Comparison of ENCODE assay signal across 14 cellular contexts in genomic region chr11:119533462-119533861, GRCh38.
DNase-seq lines count a peak whose midpoint lies in the region; ATAC-seq, FAIRE-seq and TF ChIP-seq lines count a peak whose summit lies in the region.
"Had no signal": no experiment of that assay in that cellular context is flagged by ENCODE, and none has a peak within 500 bp of the region (broad histone marks: within the 10 kb centered on the region; RNA-seq: fewer than 3 reads in every experiment).

No MANE protein-coding gene starts in this region.

- H3K36me3 Mint-ChIP-seq in neural progenitor cell, result no peaks in the 10 kb centered on the region
- H3K36me3 Mint-ChIP-seq in endothelial cell (ENCODE audit: low read depth, unreplicated experiment), result no peaks in the 10 kb centered on the region

- H3K79me2 ChIP-seq in GM12878 (ENCODE audit: control insufficient read depth, insufficient read depth, low read length) (no peaks in the 10 kb centered on the region), neural progenitor cell (ENCODE audit: low read depth) (no peaks in the 10 kb centered on the region)

- peak; percentile 8; the same call in 2 of the 3 replicates for ATAC-seq in GM12878
- no peak for ATAC-seq in HG03280 (IDR thresholded peaks at IDR 0.05; ENCODE audit: unreplicated experiment)

- SMC1A ChIA-PET in GM12878 (lab: Charles Lee; ENCODE audit: uncharacterized antibody, unreplicated experiment), result interaction anchor here (0.6 to 3.3 kb wide), 9 partner anchors 9 to 150 kb away, joined by 3 to 12 read pairs (median 3); no protein-coding TSS in a partner anchor

- H3K4me1 ChIP-seq in GM12878 (ENCODE audit: control insufficient read depth, insufficient read depth, low read length) (peaks cover 3% of the 10 kb centered on the region), neural progenitor cell (peaks cover 7% of the 10 kb centered on the region)
- H3K4me1 ChIP-seq: SJSA1 had no signal

- TF ChIP-seq POLR2A in GM12878 (IDR thresholded peaks at IDR 0.05; ENCODE audit: low read depth, low read length), result no peak

- H3F3A ChIP-seq in neural progenitor cell (ENCODE audit: low read depth), result peaks cover 4% of the 10 kb centered on the region

- H3K4me2 ChIP-seq in GM12878 (ENCODE audit: control insufficient read depth, insufficient read depth) (no peak overlapping the region), neural progenitor cell (no peak overlapping the region)

- intact Hi-C loops in GM12878 (cut with micrococcal nuclease; ENCODE audit: unreplicated experiment), result no loop called here

- no TSS peak for BruUV-seq in GM12878 (replicated peaks; lab: Mats Ljungman, UMichigan)

- TF ChIP-seq EP300 in GM12878 (IDR thresholded peaks at IDR 0.05; ENCODE audit: borderline replicate concordance in 1 of 2, control insufficient read depth in 1 of 2, low read depth in 2 of 2, low read length in 2 of 2), result no peak

- no peaks in the 10 kb centered on the region for H3K9me3 ChIP-seq in GM12878 (replicated peaks; ENCODE audit: control insufficient read depth, insufficient read depth, low read length)
- no peaks in the 10 kb centered on the region for H3K9me3 ChIP-seq in neural progenitor cell (ENCODE audit: low read depth)
- H3K9me3 ChIP-seq: SJSA1 had no signal

- RAD21 ChIA-PET in GM12878 (lab: Charles Lee; ENCODE audit: unreplicated experiment), result interaction anchor here (0.8 to 3.2 kb wide), 6 partner anchors 20 to 52 kb away, joined by 4 to 13 read pairs (median 6); no protein-coding TSS in a partner anchor

- TF ChIP-seq RAD21 in GM12878 (IDR thresholded peaks at IDR 0.05; ENCODE audit: insufficient read depth, low read depth, low read length), result no peak

- WGBS in GM12878 (ENCODE audit: insufficient coverage, insufficient replicate concordance, low lambda C conversion rate, missing lambda C conversion rate), result 53% methylated on average over 6 of the region's 10 CpGs

- peaks cover 7% of the 10 kb centered on the region for H3K9me3 Mint-ChIP-seq in neural progenitor cell
- H3K9me3 Mint-ChIP-seq in endothelial cell (ENCODE audit: unreplicated experiment), result no peaks in the 10 kb centered on the region
- H3K9me3 Mint-ChIP-seq: CD4-positive, alpha-beta T cell had no signal

- peaks cover 28% of the 10 kb centered on the region for H3K27me3 Mint-ChIP-seq in neural progenitor cell (ENCODE audit: insufficient read depth, low read depth)
- peaks cover 14% of the 10 kb centered on the region for H3K27me3 Mint-ChIP-seq in endothelial cell (ENCODE audit: unreplicated experiment)

- POLR2A ChIA-PET in GM12878 (lab: Charles Lee), result interaction anchor here (0.6 kb wide), 1 partner anchor 58 kb away, joined by 5 read pairs; no protein-coding TSS in a partner anchor

- H3K27ac ChIP-seq in GM12878 (ENCODE audit: control insufficient read depth, insufficient read depth) (no peak overlapping the region), neural progenitor cell (no peak overlapping the region)
- H3K27ac ChIP-seq: 22Rv1, HL-60, RWPE1, SJSA1 had no signal

- H2AFZ ChIP-seq in GM12878 (ENCODE audit: control insufficient read depth, low read depth, low read length), result no peak overlapping the region
- no peak overlapping the region for H2AFZ ChIP-seq in neural progenitor cell (replicated peaks)

- in situ Hi-C loops in GM12878 (cut with MboI), result no loop called here

- H3K4me1 Mint-ChIP-seq in neural progenitor cell, result peaks cover 49% of the 10 kb centered on the region
- no peaks in the 10 kb centered on the region for H3K4me1 Mint-ChIP-seq in endothelial cell (ENCODE audit: unreplicated experiment)

- H3K4me3 ChIP-seq in GM12878, result no peak overlapping the region
- no peak overlapping the region for H3K4me3 ChIP-seq in neural progenitor cell
- H3K4me3 ChIP-seq: SJSA1 had no signal

- no peak for FAIRE-seq in GM12878 (lab: Jason Lieb, UNC)

- TF ChIP-seq CTCF in GM12878 (IDR thresholded peaks at IDR 0.05 in 2 of 3, conservative IDR thresholded peaks at IDR 0.05 in 1 of 3; ENCODE audit: control insufficient read depth in 2 of 3, extremely low read depth in 1 of 3, insufficient read depth in 1 of 3, low read depth in 3 of 3, low read length in 3 of 3), result no peak
- TF ChIP-seq CTCF in neural progenitor cell (IDR thresholded peaks at IDR 0.05), result no peak
- no peak for TF ChIP-seq CTCF in endothelial cell (IDR thresholded peaks at IDR 0.05; ENCODE audit: unreplicated experiment)

- H3K36me3 ChIP-seq in GM12878 (ENCODE audit: control insufficient read depth in 2 of 2, insufficient read depth in 2 of 2, low read length in 1 of 2) (no peaks in the 10 kb centered on the region), neural progenitor cell (no peaks in the 10 kb centered on the region)
- H3K36me3 ChIP-seq: SJSA1 had no signal

- peak overlapping the region; percentile 22 for H3K4me3 Mint-ChIP-seq in neural progenitor cell
- H3K4me3 Mint-ChIP-seq in endothelial cell (ENCODE audit: unreplicated experiment), result no peak overlapping the region
- H3K4me3 Mint-ChIP-seq: B cell; CD4-positive, alpha-beta T cell had no signal

- H3K9ac ChIP-seq in GM12878 (ENCODE audit: control insufficient read depth, insufficient read depth, low read length) (no peak overlapping the region), neural progenitor cell (no peak overlapping the region)

- DNase-seq in activated effector memory CD4-positive, alpha-beta T cell treated with anti-CD3 and anti-CD28 coated beads, Interleukin-2, amount 50 U/mL, for 16 hours, result peak; percentile 46
- no peak for DNase-seq in activated effector memory CD4-positive, alpha-beta T cell treated with Interleukin-2 at 50 U/mL for 16 hours
- DNase-seq in GM12878 (ENCODE audit: low read depth, low spot score), result no peak
- no peak for DNase-seq in neural progenitor cell (ENCODE audit: low spot score)
- no peak for DNase-seq in stimulated activated CD4-positive, alpha-beta T cell treated with anti-CD3 and anti-CD28 coated beads, Interleukin-4, amount 100 ng/mL, for 1 hour
- no peak for DNase-seq in NCI-H748 (lab: John Stamatoyannopoulos, UW; ENCODE audit: unreplicated experiment)
- DNase-seq in endothelial cell (ENCODE audit: low spot score), result no peak

- peak overlapping the region; percentile 3 for H3K27ac Mint-ChIP-seq in neural progenitor cell
- no peak overlapping the region for H3K27ac Mint-ChIP-seq in endothelial cell (ENCODE audit: unreplicated experiment)
- H3K27ac Mint-ChIP-seq: B cell; CD4-positive, alpha-beta T cell had no signal

- H4K20me1 ChIP-seq in GM12878 (ENCODE audit: control insufficient read depth, insufficient read depth) (no peaks in the 10 kb centered on the region; the same call in 1 of the 2 replicates), neural progenitor cell (ENCODE audit: low read depth) (no peaks in the 10 kb centered on the region)

- H3K27me3 ChIP-seq in GM12878 (replicated peaks in 1 of 2; ENCODE audit: control insufficient read depth in 2 of 2, insufficient read depth in 2 of 2, low read length in 1 of 2) (no peaks in the 10 kb centered on the region; a peak in 1 of 4 replicates), neural progenitor cell (no peaks in the 10 kb centered on the region)
- H3K27me3 ChIP-seq: SJSA1 had no signal

- CTCF ChIA-PET in GM12878 (lab: Yijun Ruan, JAX), result interaction anchor here (1.0 to 3.7 kb wide), 15 partner anchors 9 to 70 kb away, joined by 3 to 41 read pairs (median 6); no protein-coding TSS in a partner anchor

TF ChIP-seq in GM12878, 131 proteins besides CTCF, POLR2A, EP300 and RAD21 (continues in another document):
- TF ChIP-seq CHD1 (IDR thresholded peaks at IDR 0.05; ENCODE audit: low read depth, low read length) (no peak), RCOR1 (conservative IDR thresholded peaks at IDR 0.05; ENCODE audit: low read depth, low read length) (no peak), ZSCAN29 (IDR thresholded peaks at IDR 0.05) (no peak), SIX5 (IDR thresholded peaks at IDR 0.05; ENCODE audit: low read depth, low read length, severe bottlenecking) (no peak), TCF12 (IDR thresholded peaks at IDR 0.05; ENCODE audit: low read depth, low read length) (no peak), BCL3 (IDR thresholded peaks at IDR 0.05; ENCODE audit: borderline replicate concordance, insufficient read depth, low read depth, low read length, poor library complexity, severe bottlenecking) (no peak), SKIL (IDR thresholded peaks at IDR 0.05; ENCODE audit: low read depth, poor library complexity, severe bottlenecking) (no peak), NBN (IDR thresholded peaks at IDR 0.05) (no peak), PKNOX1 (IDR thresholded peaks at IDR 0.05) (no peak)
